ENCODE assay signal across 15 cellular contexts in genomic region chr7:8185907-8186306, GRCh38.
DNase-seq lines count a peak whose midpoint lies in the region; ATAC-seq and TF ChIP-seq lines count a peak whose summit lies in the region.
"Had no signal": no experiment of that assay in that cellular context is flagged by ENCODE, and none has a peak within 500 bp of the region (broad histone marks: within the 10 kb centered on the region; RNA-seq: fewer than 3 reads in every experiment).

No MANE protein-coding gene starts in this region.

- H3K27ac ChIP-seq in left lung = no peak overlapping the region

- no peaks in the 10 kb centered on the region for H3K9me3 Mint-ChIP-seq in T-helper 2 cell treated with Interferon-gamma antibody and Interleukin-4, amounts not matched to agents 5 μg/mL and 100 μg/mL, for 36 hours

- no peaks in the 10 kb centered on the region for H3K36me3 ChIP-seq in mucosa of descending colon (ENCODE audit: low read depth)
- no peaks in the 10 kb centered on the region for H3K36me3 ChIP-seq in H7 (replicated peaks; ENCODE audit: control insufficient read depth, insufficient read depth, low read length)
- H3K36me3 ChIP-seq in left lung = no peaks in the 10 kb centered on the region

- ATAC-seq in mucosa of descending colon (peak; percentile 25), left lung (no peak)
- ATAC-seq: Right ventricle myocardium inferior, sciatic nerve had no signal

- H3K27me3 ChIP-seq in H7 (ENCODE audit: control insufficient read depth, insufficient read depth, low read length) (no peaks in the 10 kb centered on the region), left lung (no peaks in the 10 kb centered on the region)

- peaks cover 21% of the 10 kb centered on the region for H3K4me1 Mint-ChIP-seq in T-helper 2 cell treated with Interferon-gamma antibody and Interleukin-4, amounts not matched to agents 5 μg/mL and 100 μg/mL, for 36 hours (ENCODE audit: low read depth)

- H3K4me3 Mint-ChIP-seq in T-helper 2 cell treated with Interferon-gamma antibody and Interleukin-4, amounts not matched to agents 5 μg/mL and 100 μg/mL, for 36 hours = no peak overlapping the region

- H3K27ac Mint-ChIP-seq in T-helper 2 cell treated with Interferon-gamma antibody and Interleukin-4, amounts not matched to agents 5 μg/mL and 100 μg/mL, for 36 hours = no peak overlapping the region

- H3K4me3 ChIP-seq in mucosa of descending colon = no peak overlapping the region
- no peak overlapping the region for H3K4me3 ChIP-seq in H7 (ENCODE audit: insufficient read depth, low read depth, low read length)
- no peak overlapping the region for H3K4me3 ChIP-seq in left lung

- H3K27me3 Mint-ChIP-seq in T-helper 2 cell treated with Interferon-gamma antibody and Interleukin-4, amounts not matched to agents 5 μg/mL and 100 μg/mL, for 36 hours (ENCODE audit: low read depth) = no peaks in the 10 kb centered on the region

- TF ChIP-seq CTCF in mucosa of descending colon (IDR thresholded peaks at IDR 0.05) = no peak
- no peak for TF ChIP-seq CTCF in left lung (IDR thresholded peaks at IDR 0.05)

- H3K9me3 ChIP-seq in mucosa of descending colon (no peaks in the 10 kb centered on the region), left lung (no peaks in the 10 kb centered on the region)

- DNase-seq in GF-D8 (lab: John Stamatoyannopoulos, UW) (peak; percentile 4), MV-4-11 (lab: John Stamatoyannopoulos, UW) (peak; percentile 76), SKM-1 treated with dmso at 0.1 percent for 144 hours (lab: John Stamatoyannopoulos, UW; ENCODE audit: unreplicated experiment) (peak; percentile 79), mucosa of descending colon (no peak), H7 (no peak), left lung (no peak), dermis blood vessel endothelial cell (no peak)
- DNase-seq in T-helper 2 cell treated with Interferon-gamma antibody and Interleukin-4, amounts not matched to agents 5 μg/mL and 100 μg/mL, for 36 hours (ENCODE audit: low spot score) = no peak
- DNase-seq: activated CD4-positive, alpha-beta T cell treated with anti-CD3 and anti-CD28 coated beads for 4 hours; anterior cingulate cortex; cerebellar nuclear complex; NCI-H1105; T-helper 9 cell had no signal

- H3K36me3 Mint-ChIP-seq in T-helper 2 cell treated with Interferon-gamma antibody and Interleukin-4, amounts not matched to agents 5 μg/mL and 100 μg/mL, for 36 hours (ENCODE audit: low read depth) = peaks cover 3% of the 10 kb centered on the region

- peaks cover 4% of the 10 kb centered on the region for H3K4me1 ChIP-seq in mucosa of descending colon (ENCODE audit: low read depth)
- peaks cover 0 to 14% of the 10 kb centered on the region in 2 donors for H3K4me1 ChIP-seq in left lung

- intact Hi-C loops in mucosa of descending colon (cut with DNase I, micrococcal nuclease) = no loop called here
- intact Hi-C loops in left lung (cut with DNase I) = no loop called here

Comparison
In these comparisons a context has a peak if more than half of its experiments do, and no peak if none do; other contexts are left out.
1. DNase-seq: peak in GF-D8 (single experiment), MV-4-11 (single experiment) and SKM-1 treated with dmso at 0.1 percent for 144 hours (single experiment); none in mucosa of descending colon (0 of 3), T-helper 2 cell treated with Interferon-gamma antibody and Interleukin-4, amounts not matched to agents 5 μg/mL and 100 μg/mL, for 36 hours (single experiment), H7 (single experiment), left lung (0 of 2) and dermis blood vessel endothelial cell (single experiment).